In genomic region chr11:117456027-117456720, GRCh38 we compare ENCODE assay signal across 9 cellular contexts.
DNase-seq lines count a peak whose midpoint lies in the region; ATAC-seq and TF ChIP-seq lines count a peak whose summit lies in the region.
"Had no signal": no experiment of that assay in that cellular context is flagged by ENCODE, and none has a peak within 500 bp of the region (broad histone marks: within the 10 kb centered on the region; RNA-seq: fewer than 3 reads in every experiment).

No MANE protein-coding gene starts in this region.

- H3K4me1 Mint-ChIP-seq in stimulated activated naive CD8-positive, alpha-beta T cell treated with anti-CD3 and anti-CD28 coated beads, Interleukin-15, amount 100 ng/mL, for 72 hours, result peaks cover 6% of the 10 kb centered on the region

- peak; percentile 55 for ATAC-seq in HG02588 (IDR thresholded peaks at IDR 0.05; ENCODE audit: unreplicated experiment)
- peak; percentile 60 for ATAC-seq in HG03571 (IDR thresholded peaks at IDR 0.05; ENCODE audit: unreplicated experiment)
- peak; percentile 91 for ATAC-seq in stimulated activated naive CD8-positive, alpha-beta T cell treated with anti-CD3 and anti-CD28 coated beads, Interleukin-15, amount 100 ng/mL, for 72 hours
- ATAC-seq in left lung, result no peak

- TF ChIP-seq CTCF in left lung (IDR thresholded peaks at IDR 0.05), result no peak

- no peak overlapping the region for H3K27ac ChIP-seq in left lung
- H3K27ac ChIP-seq: BLaER1 treated with 17β-estradiol and CSF1 and Interleukin-3, amounts not matched to agents 10 nM and 100 nM had no signal

- peaks cover 13 to 20% of the 10 kb centered on the region in 2 donors for H3K9me3 Mint-ChIP-seq in stimulated activated naive CD8-positive, alpha-beta T cell treated with anti-CD3 and anti-CD28 coated beads, Interleukin-15, amount 100 ng/mL, for 72 hours

- H3K4me3 Mint-ChIP-seq in stimulated activated naive CD8-positive, alpha-beta T cell treated with anti-CD3 and anti-CD28 coated beads, Interleukin-15, amount 100 ng/mL, for 72 hours, result no peak overlapping the region

- peaks cover 0 to 6% of the 10 kb centered on the region in 2 donors for H3K9me3 ChIP-seq in left lung

- H3K36me3 ChIP-seq in left lung, result no peaks in the 10 kb centered on the region
- H3K36me3 ChIP-seq: BLaER1 treated with 17β-estradiol and CSF1 and Interleukin-3, amounts not matched to agents 10 nM and 100 nM had no signal

- peaks cover 21% of the 10 kb centered on the region for H3K27me3 Mint-ChIP-seq in stimulated activated naive CD8-positive, alpha-beta T cell treated with anti-CD3 and anti-CD28 coated beads, Interleukin-15, amount 100 ng/mL, for 72 hours

- intact Hi-C loops in left lung (cut with DNase I), result no loop called here

- H3K27me3 ChIP-seq in left lung, result no peaks in the 10 kb centered on the region
- H3K27me3 ChIP-seq: BLaER1 treated with 17β-estradiol and CSF1 and Interleukin-3, amounts not matched to agents 10 nM and 100 nM had no signal

- H3K4me1 ChIP-seq in left lung, result no peaks in the 10 kb centered on the region

- no peak overlapping the region for H3K27ac Mint-ChIP-seq in stimulated activated naive CD8-positive, alpha-beta T cell treated with anti-CD3 and anti-CD28 coated beads, Interleukin-15, amount 100 ng/mL, for 72 hours

- no peak overlapping the region for H3K4me3 ChIP-seq in left lung
- H3K4me3 ChIP-seq: BLaER1 treated with 17β-estradiol and CSF1 and Interleukin-3, amounts not matched to agents 10 nM and 100 nM had no signal

- peak; percentile 55 for DNase-seq in stimulated activated CD4-positive, alpha-beta T cell treated with anti-CD3 and anti-CD28 coated beads, Interleukin-15, amount 100 ng/mL, for 24 hours
- no peak for DNase-seq in stimulated activated CD4-positive, alpha-beta T cell treated with anti-CD3 and anti-CD28 coated beads, Interleukin-12 subunit alpha, Interleukin-12 subunit beta, amount 100 ng/mL, for 4 hours
- peak in 1 of 2 donors; percentile 46 for DNase-seq in stimulated activated naive CD8-positive, alpha-beta T cell treated with anti-CD3 and anti-CD28 coated beads, Interleukin-15, amount 100 ng/mL, for 72 hours
- no peak for DNase-seq in SIG-M5 (lab: John Stamatoyannopoulos, UW)
- no peak for DNase-seq in NCI-H2081 treated with DMSO at 0.1 percent for 48 hours (lab: John Stamatoyannopoulos, UW)
- DNase-seq in left lung, result no peak
